Comparison of ENCODE assay signal across 15 cellular contexts in the genomic region with DNA sequence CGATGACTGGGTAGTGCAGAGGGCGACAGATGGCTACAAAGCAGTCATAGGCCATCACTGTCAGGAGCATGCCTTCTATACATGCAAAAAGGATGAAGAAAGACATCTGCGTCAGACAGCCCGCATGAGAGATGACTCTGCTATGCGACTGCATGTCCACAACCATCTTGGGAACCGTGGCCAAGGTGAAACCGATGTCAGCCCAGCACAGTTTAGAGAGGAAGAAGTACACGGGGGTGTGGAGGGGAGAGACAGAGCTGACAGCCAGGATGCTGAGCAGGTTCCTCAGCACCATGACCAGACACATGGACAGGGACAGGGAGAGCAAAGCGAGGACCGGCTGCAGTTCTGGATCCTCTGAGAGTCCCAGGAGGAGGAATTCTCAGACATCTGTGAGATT. TPM values are rescaled to one million over a fixed set of nuclear protein-coding genes. Genes with fewer than 3 reads are reported as not detected.
"Had no signal": no experiment of that assay in that cellular context is flagged by ENCODE, and none has a peak within 500 bp of the region (broad histone marks: within the 10 kb centered on the region; RNA-seq: fewer than 3 reads in every experiment).

No MANE protein-coding gene starts in this region.

RNA-seq across cellular contexts. Expression of a gene that starts 41.6 kb away (rescaled TPM):
- total RNA-seq: activated B cell treated with CpG ODN at 0.5 μM for 24 hours; activated CD4-positive, alpha-beta memory T cell treated with anti-CD3 and anti-CD28 coated beads for 36 hours; activated CD4-positive, alpha-beta memory T cell treated with anti-CD3 and anti-CD28 coated beads, Interleukin-2, amount 10 ng/mL, durations not matched to agents 7 days and 5 days; activated CD4-positive, alpha-beta T cell treated with anti-CD3 and anti-CD28 coated beads, Interleukin-2, amount 10 ng/mL, durations not matched to agents 24 days and 14 days; activated CD4-positive, alpha-beta T cell treated with anti-CD3 and anti-CD28 coated beads, Interleukin-2, amount 10 ng/mL, durations not matched to agents 7 days and 5 days; activated CD8-positive, alpha-beta memory T cell treated with anti-CD3 and anti-CD28 coated beads for 36 hours; activated CD8-positive, alpha-beta memory T cell treated with anti-CD3 and anti-CD28 coated beads, Interleukin-2, amount 10 ng/mL, durations not matched to agents 7 days and 5 days; activated CD8-positive, alpha-beta T cell treated with anti-CD3 and anti-CD28 coated beads for 36 hours; activated CD8-positive, alpha-beta T cell treated with anti-CD3 and anti-CD28 coated beads, Interleukin-2, amount 10 ng/mL, durations not matched to agents 7 days and 5 days; T-cell; T-helper 1 cell treated with Interleukin-12 subunit alpha and Interleukin-12 subunit beta and Interleukin-4 antibody, amounts not matched to agents 30 ng/mL and 1 ng/mL, for 36 hours; T-helper 17 cell; T-helper 2 cell treated with Interferon-gamma antibody and Interleukin-4, amounts not matched to agents 100 ng/mL and 5 ng/mL, for 36 hours had no signal

RNA-seq across cellular contexts. Expression of a gene that starts 44.7 kb away (rescaled TPM):
- total RNA-seq: activated B cell treated with CpG ODN at 0.5 μM for 24 hours; activated CD4-positive, alpha-beta memory T cell treated with anti-CD3 and anti-CD28 coated beads for 36 hours; activated CD4-positive, alpha-beta memory T cell treated with anti-CD3 and anti-CD28 coated beads, Interleukin-2, amount 10 ng/mL, durations not matched to agents 7 days and 5 days; activated CD4-positive, alpha-beta T cell treated with anti-CD3 and anti-CD28 coated beads for 36 hours; activated CD4-positive, alpha-beta T cell treated with anti-CD3 and anti-CD28 coated beads, Interleukin-2, amount 10 ng/mL, durations not matched to agents 24 days and 14 days; activated CD4-positive, alpha-beta T cell treated with anti-CD3 and anti-CD28 coated beads, Interleukin-2, amount 10 ng/mL, durations not matched to agents 7 days and 5 days; activated CD8-positive, alpha-beta memory T cell treated with anti-CD3 and anti-CD28 coated beads for 36 hours; activated CD8-positive, alpha-beta memory T cell treated with anti-CD3 and anti-CD28 coated beads, Interleukin-2, amount 10 ng/mL, durations not matched to agents 7 days and 5 days; activated CD8-positive, alpha-beta T cell treated with anti-CD3 and anti-CD28 coated beads for 36 hours; activated CD8-positive, alpha-beta T cell treated with anti-CD3 and anti-CD28 coated beads, Interleukin-2, amount 10 ng/mL, durations not matched to agents 7 days and 5 days; T-cell; T-helper 1 cell treated with Interleukin-12 subunit alpha and Interleukin-12 subunit beta and Interleukin-4 antibody, amounts not matched to agents 30 ng/mL and 1 ng/mL, for 36 hours; T-helper 17 cell; T-helper 2 cell treated with Interferon-gamma antibody and Interleukin-4, amounts not matched to agents 100 ng/mL and 5 ng/mL, for 36 hours; WTC11 had no signal
